8 cellular contexts compared by ENCODE assay signal in the genomic region with DNA sequence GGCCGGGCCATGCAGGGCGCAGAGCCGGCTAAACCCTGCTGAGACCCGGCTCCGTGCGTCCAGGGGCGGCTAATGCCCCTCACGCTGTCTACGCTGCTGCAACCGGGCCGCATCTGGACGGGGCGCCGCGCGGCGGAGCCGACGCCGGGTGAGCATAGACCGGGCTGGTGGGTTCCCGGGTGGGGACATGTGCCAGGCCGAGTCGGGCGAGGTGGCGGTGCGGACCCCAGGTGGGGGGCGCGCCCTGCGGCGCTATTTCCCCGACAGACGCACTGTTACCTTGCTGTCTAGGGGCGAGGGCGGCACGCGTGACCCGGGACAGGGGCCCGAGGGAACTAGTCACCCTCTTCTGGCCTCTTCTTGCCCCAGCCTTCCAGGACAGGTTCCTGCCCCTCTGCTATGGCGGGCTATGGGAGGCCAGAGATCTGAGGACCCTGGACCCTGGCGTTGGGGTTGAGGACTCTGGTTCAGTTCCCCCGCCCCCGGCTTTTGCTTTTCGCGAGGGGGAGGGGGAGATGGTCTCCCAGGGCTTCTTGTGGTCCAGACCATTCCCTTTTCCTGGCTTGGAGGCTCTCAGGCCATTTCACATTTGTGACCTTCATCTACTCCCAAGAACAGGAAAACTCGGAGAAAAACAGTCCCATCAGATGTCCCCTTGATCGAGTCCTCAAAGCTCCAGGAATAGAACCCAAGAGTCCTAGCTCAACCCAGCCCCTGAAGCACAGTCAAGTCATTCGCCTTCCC. TPM values are rescaled to one million over a fixed set of nuclear protein-coding genes. Genes with fewer than 3 reads are reported as not detected.
DNase-seq lines count a peak whose midpoint lies in the region; ATAC-seq, FAIRE-seq and TF ChIP-seq lines count a peak whose summit lies in the region.

No MANE protein-coding gene starts in this region.

- no peaks in the 10 kb centered on the region for H3K9me3 ChIP-seq in BLaER1
- H3K9me3 ChIP-seq in K562 (replicated peaks; ENCODE audit: control insufficient read depth, insufficient read depth, low read depth, low read length) = no peaks in the 10 kb centered on the region
- H3K9me3 ChIP-seq in right lobe of liver = no peaks in the 10 kb centered on the region
- no peaks in the 10 kb centered on the region for H3K9me3 ChIP-seq in thymus (ENCODE audit: control insufficient read depth)

- BruUV-seq in K562 (replicated peaks; lab: Mats Ljungman, UMichigan) = no TSS peak

- WGBS in K562 (ENCODE audit: insufficient coverage, low coverage, missing lambda C conversion rate) = 1% methylated on average over 47 of the region's 48 CpGs
- 5% methylated on average over 3 of the region's 48 CpGs for WGBS in right lobe of liver (ENCODE audit: insufficient coverage, low coverage, low lambda C conversion rate, missing lambda C conversion rate)
- 2% methylated on average over 48 of the region's 48 CpGs for WGBS in thymus

- POLR2A ChIA-PET in K562 (lab: Yijun Ruan, JAX) = interaction anchor here (0.6 to 1.5 kb wide), 18 partner anchors 9 to 1545 kb away, joined by 3 to 12 read pairs (median 3); partner anchors contain the start of genes PKN3 and URM1

- peak overlapping the region; percentile 64 for H2AFZ ChIP-seq in K562 (ENCODE audit: low read depth, low read length)

- FAIRE-seq in K562 (lab: Jason Lieb, UNC) (no peak), frontal cortex (lab: Jason Lieb, UNC) (no peak)

- ATAC-seq in K562 (peak; percentile 71), right lobe of liver (peak; percentile 5 to 17 (median 10))

- H3K4me1 ChIP-seq in BLaER1 = peaks cover 10% of the 10 kb centered on the region
- H3K4me1 ChIP-seq in K562 (replicated peaks in 1 of 2; ENCODE audit: control insufficient read depth in 2 of 2, insufficient read depth in 2 of 2, low read length in 2 of 2) = peaks cover 10 to 19% of the 10 kb centered on the region in 2 experiments; a peak in 4 of 5 replicates
- peaks cover 0 to 6% (median 0%) of the 10 kb centered on the region in 4 donors for H3K4me1 ChIP-seq in right lobe of liver
- no peaks in the 10 kb centered on the region for H3K4me1 ChIP-seq in thymus (ENCODE audit: control insufficient read depth, insufficient read depth, low read length)

- CTCF ChIA-PET in K562 (lab: Yijun Ruan, JAX; ENCODE audit: low intra/inter-chr PET ratio) = interaction anchor here (0.6 to 2.2 kb wide), 5 partner anchors 35 to 138 kb away, joined by 3 to 9 read pairs (median 4); partner anchors contain the start of gene DNM1

- H3K79me2 ChIP-seq in K562 (ENCODE audit: control insufficient read depth, insufficient read depth, low read length) = peaks cover 17% of the 10 kb centered on the region

- H3K27ac ChIP-seq in BLaER1 = peak overlapping the region; percentile 57; the same call in 1 of the 2 replicates
- peak overlapping the region; percentile 62 for H3K27ac ChIP-seq in K562 (ENCODE audit: extremely low read depth, low read depth, low read length)
- H3K27ac ChIP-seq in right lobe of liver = peak overlapping the region; percentile 23 to 64 (median 61)
- peak overlapping the region; percentile 62 for H3K27ac ChIP-seq in thymus (ENCODE audit: low read depth)

- no peak for TF ChIP-seq RAD21 in K562 (CRISPR knock-in tag; conservative IDR thresholded peaks at IDR 0.05 in 1 of 2, IDR thresholded peaks at IDR 0.05 in 1 of 2)

- H3K9me1 ChIP-seq in K562 (ENCODE audit: control insufficient read depth, insufficient read depth, low read length) = no peaks in the 10 kb centered on the region

- intact Hi-C loops in K562 (cut with micrococcal nuclease) (loop anchor here (1.0 to 10.0 kb wide), 6 partner anchors 46 to 1449 kb away; no protein-coding TSS in a partner anchor), right lobe of liver (cut with DNase I) (loop anchor here (10.0 kb wide), 1 partner anchor 46 kb away; no protein-coding TSS in a partner anchor)

- H3K9ac ChIP-seq in BLaER1 (peak overlapping the region; percentile 80), K562 (ENCODE audit: insufficient read depth in 1 of 2, low read depth in 2 of 2, low read length in 2 of 2) (peak overlapping the region; percentile 62 to 99)

- H3K4me2 ChIP-seq in BLaER1 (peak overlapping the region; percentile 93), K562 (ENCODE audit: insufficient read depth, low read length) (peak overlapping the region; percentile 83)

- H3K27me3 ChIP-seq in BLaER1 = no peaks in the 10 kb centered on the region
- H3K27me3 ChIP-seq in K562 (ENCODE audit: control insufficient read depth in 2 of 2, insufficient read depth in 2 of 2, low read length in 2 of 2) = no peaks in the 10 kb centered on the region
- H3K27me3 ChIP-seq in right lobe of liver = no peaks in the 10 kb centered on the region
- no peaks in the 10 kb centered on the region for H3K27me3 ChIP-seq in thymus (ENCODE audit: control insufficient read depth, insufficient read depth)

- in situ Hi-C loops in KBM-7 (cut with MboI; ENCODE audit: low pct_unique_long_range_greater_than_20kb, low sequenced_read_pairs) (no loop called here), K562 (cut with MboI) (loop anchor here (5.0 kb wide), 1 partner anchor 356 kb away; no protein-coding TSS in a partner anchor)

- H3K4me3 ChIP-seq in BLaER1 = peak overlapping the region; percentile 75
- peak overlapping the region; percentile 52 for H3K4me3 ChIP-seq in K562
- peak overlapping the region; percentile 59 to 82 (median 74) for H3K4me3 ChIP-seq in right lobe of liver
- H3K4me3 ChIP-seq in thymus (ENCODE audit: low read length) = peak overlapping the region; percentile 66

- TF ChIP-seq EP300 in K562 (IDR thresholded peaks at IDR 0.05; ENCODE audit: low read length) = no peak

- no peak for TF ChIP-seq CTCF in GM20000 (IDR thresholded peaks at IDR 0.05; ENCODE audit: extremely low read depth, missing control alignments)
- no peak for TF ChIP-seq CTCF in K562 (IDR thresholded peaks at IDR 0.05 in 2 of 3, conservative IDR thresholded peaks at IDR 0.05 in 1 of 3; ENCODE audit: insufficient read depth in 2 of 3, low read depth in 1 of 3, low read length in 3 of 3)
- TF ChIP-seq CTCF in right lobe of liver (IDR thresholded peaks at IDR 0.05) = no peak

- H3K36me3 ChIP-seq in BLaER1 (peaks cover 39% of the 10 kb centered on the region), K562 (ENCODE audit: control insufficient read depth, insufficient read depth, low read length) (peaks cover 58% of the 10 kb centered on the region), right lobe of liver (peaks cover 0 to 27% (median 2%) of the 10 kb centered on the region in 4 donors), thymus (ENCODE audit: control insufficient read depth, insufficient read depth) (peaks cover 26% of the 10 kb centered on the region)

- DNase-seq in GM20000 (ENCODE audit: low spot score) (peak; percentile 45), KBM-7 (peak; percentile 34), K562 (ENCODE audit: extremely low read depth in 1 of 4, low spot score in 3 of 4) (peak in 2 of 4 experiments; percentile 54 to 63), right lobe of liver (peak in 2 of 3 donors; percentile 31 to 65), NCI-H226 (no peak), frontal cortex (ENCODE audit: low spot score in 2 of 2) (no peak)

- H4K20me1 ChIP-seq in BLaER1 (no peaks in the 10 kb centered on the region), K562 (replicated peaks; ENCODE audit: control insufficient read depth, insufficient read depth, low read length) (no peaks in the 10 kb centered on the region)

- TF ChIP-seq POLR2A in K562 (conservative IDR thresholded peaks at IDR 0.05) (no peak), right lobe of liver (IDR thresholded peaks at IDR 0.05) (peak; percentile 5)

RNA-seq across cellular contexts. Expression of gene SLC27A4, which starts 0.5 kb away (rescaled TPM):
- 17.5 and 64.2 TPM in 2 replicates for total RNA-seq in K562 (2011; cell fraction: chromatin; rRNA removed; ENCODE audit: low replicate concordance)
- 92.4 and 92.8 TPM in 2 replicates for total RNA-seq in K562 (2011; cell fraction: nucleolus; rRNA removed)
- total RNA-seq in K562 (2011; cell fraction: nucleoplasm; rRNA removed) = 47.7 and 49.9 TPM in 2 replicates
- total RNA-seq in K562 (2014; rRNA removed) (22.6 and 36.7 TPM in 2 replicates), K562 (2014; rRNA removed; fragmentation: Illumina TruSeq; extraction: Trizol) (6.1 and 8.1 TPM in 2 replicates), K562 (2015; rRNA removed; fragmentation: Illumina TruSeq; extraction: Trizol) (14.0 TPM in 2 replicates), K562 (2021) (31.6 and 35.7 TPM in 2 replicates), right lobe of liver (10 to 100 TPM; 15.8 to 97.3 (median 24.1) TPM), frontal cortex (22.4 TPM)
- polyA plus RNA-seq in K562 (2011; rRNA removed) (7.9 and 9.1 TPM in 2 replicates), K562 (2014; fragmentation: Illumina TruSeq; extraction: Trizol) (16.1 and 22.7 TPM in 2 replicates), K562 (2014; fragmentation: Nextera tagmentation; extraction: Ambion mirVana) (under 1 TPM; 0.25 to 0.92 TPM), K562 (2014; rRNA removed) (16.0 and 18.1 TPM in 2 replicates), thymus (20.7 TPM)
- polyA plus RNA-seq in K562 (2011; cell fraction: cytosol; rRNA removed) = 7.6 and 19.7 TPM in 2 replicates
- 19.2 and 31.8 TPM in 2 replicates for polyA plus RNA-seq in K562 (2011; cell fraction: nucleus; rRNA removed)
- polyA plus RNA-seq in K562 (2012) = 16.1 and 21.6 TPM in 2 replicates
- polyA minus RNA-seq in K562 (2011; rRNA and poly(A)+ RNA removed) = 6.0 and 10.4 TPM in 2 replicates
- 14.8 and 16.7 TPM in 2 replicates for polyA minus RNA-seq in K562 (2011; cell fraction: cytosol; rRNA and poly(A)+ RNA removed)
- 8.0 and 9.6 TPM in 2 replicates for polyA minus RNA-seq in K562 (2011; cell fraction: nucleus; rRNA and poly(A)+ RNA removed)

RNA-seq across cellular contexts. Expression of gene COQ4, which starts 18.2 kb away (rescaled TPM):
- 241 and 561 TPM in 2 replicates for total RNA-seq in K562 (2011; cell fraction: chromatin; rRNA removed; ENCODE audit: low replicate concordance)
- 334 and 386 TPM in 2 replicates for total RNA-seq in K562 (2011; cell fraction: nucleolus; rRNA removed)
- 352 and 440 TPM in 2 replicates for total RNA-seq in K562 (2011; cell fraction: nucleoplasm; rRNA removed)
- 104 and 150 TPM in 2 replicates for total RNA-seq in K562 (2014; rRNA removed)
- 44.3 and 48.5 TPM in 2 replicates for total RNA-seq in K562 (2014; rRNA removed; fragmentation: Illumina TruSeq; extraction: Trizol)
- total RNA-seq in K562 (2015; rRNA removed; fragmentation: Illumina TruSeq; extraction: Trizol) = 66.2 and 67.2 TPM in 2 replicates
- total RNA-seq in K562 (2021) = 102 and 107 TPM in 2 replicates
- 113 and 117 TPM in 2 replicates for polyA plus RNA-seq in K562 (2011; rRNA removed)
- polyA plus RNA-seq in K562 (2011; cell fraction: cytosol; rRNA removed) = 145 and 208 TPM in 2 replicates
- 338 and 468 TPM in 2 replicates for polyA plus RNA-seq in K562 (2011; cell fraction: nucleus; rRNA removed)
- polyA plus RNA-seq in K562 (2012) = 113 and 151 TPM in 2 replicates
- polyA plus RNA-seq in K562 (2014; fragmentation: Illumina TruSeq; extraction: Trizol) = 58.3 and 90.4 TPM in 2 replicates
- polyA plus RNA-seq in K562 (2014; fragmentation: Nextera tagmentation; extraction: Ambion mirVana) = 10 to 100 TPM in 1 of 2 experiments, 1 to 10 TPM in 1; 9.1 to 11.3 TPM
- polyA plus RNA-seq in K562 (2014; rRNA removed) = 135 and 140 TPM in 2 replicates
- 65.9 and 102 TPM in 2 replicates for polyA minus RNA-seq in K562 (2011; rRNA and poly(A)+ RNA removed)
- polyA minus RNA-seq in K562 (2011; cell fraction: cytosol; rRNA and poly(A)+ RNA removed) = 42.5 and 67.8 TPM in 2 replicates
- polyA minus RNA-seq in K562 (2011; cell fraction: nucleus; rRNA and poly(A)+ RNA removed) = 110 and 139 TPM in 2 replicates
- total RNA-seq in right lobe of liver = 10 to 100 TPM; 22.3 to 67.5 (median 30.3) TPM
- 61.7 TPM for polyA plus RNA-seq in thymus
- total RNA-seq in frontal cortex = 16.3 TPM

RNA-seq across cellular contexts. Expression of gene TRUB2, which starts 18.6 kb away (rescaled TPM):
- 35.5 and 103 TPM in 2 replicates for total RNA-seq in K562 (2011; cell fraction: chromatin; rRNA removed; ENCODE audit: low replicate concordance)
- total RNA-seq in K562 (2011; cell fraction: nucleolus; rRNA removed) = 64.2 and 80.4 TPM in 2 replicates
- total RNA-seq in K562 (2011; cell fraction: nucleoplasm; rRNA removed) = 48.8 and 49.1 TPM in 2 replicates
- total RNA-seq in K562 (2014; rRNA removed) = 46.0 and 90.9 TPM in 2 replicates
- 43.0 and 63.0 TPM in 2 replicates for total RNA-seq in K562 (2014; rRNA removed; fragmentation: Illumina TruSeq; extraction: Trizol)
- total RNA-seq in K562 (2015; rRNA removed; fragmentation: Illumina TruSeq; extraction: Trizol) = 72.7 and 74.7 TPM in 2 replicates
- total RNA-seq in K562 (2021) = 91.3 and 104 TPM in 2 replicates
- polyA plus RNA-seq in K562 (2011; rRNA removed) = 64.4 and 79.2 TPM in 2 replicates
- polyA plus RNA-seq in K562 (2011; cell fraction: cytosol; rRNA removed) = 56.0 and 75.1 TPM in 2 replicates
- polyA plus RNA-seq in K562 (2011; cell fraction: nucleus; rRNA removed) = 31.6 and 47.8 TPM in 2 replicates
- 64.7 and 97.4 TPM in 2 replicates for polyA plus RNA-seq in K562 (2012)
- polyA plus RNA-seq in K562 (2014; fragmentation: Illumina TruSeq; extraction: Trizol) = 110 and 117 TPM in 2 replicates
- 10 to 100 TPM in 1 of 2 experiments, 1 to 10 TPM in 1; 9.3 to 24.2 TPM for polyA plus RNA-seq in K562 (2014; fragmentation: Nextera tagmentation; extraction: Ambion mirVana)
- 56.7 and 89.1 TPM in 2 replicates for polyA plus RNA-seq in K562 (2014; rRNA removed)
- 43.1 and 50.2 TPM in 2 replicates for polyA minus RNA-seq in K562 (2011; rRNA and poly(A)+ RNA removed)
- polyA minus RNA-seq in K562 (2011; cell fraction: cytosol; rRNA and poly(A)+ RNA removed) = 49.8 and 67.6 TPM in 2 replicates
- polyA minus RNA-seq in K562 (2011; cell fraction: nucleus; rRNA and poly(A)+ RNA removed) = 19.1 and 26.8 TPM in 2 replicates
- 10 to 100 TPM; 16.7 to 35.5 (median 24.5) TPM for total RNA-seq in right lobe of liver
- polyA plus RNA-seq in thymus = 14.9 TPM
- 19.6 TPM for total RNA-seq in frontal cortex

RNA-seq across cellular contexts. Expression of gene URM1, which starts 30.3 kb away (rescaled TPM):
- 21.1 and 48.4 TPM in 2 replicates for total RNA-seq in K562 (2011; cell fraction: chromatin; rRNA removed; ENCODE audit: low replicate concordance)
- total RNA-seq in K562 (2011; cell fraction: nucleolus; rRNA removed) = 27.8 and 30.0 TPM in 2 replicates
- 33.7 and 46.3 TPM in 2 replicates for total RNA-seq in K562 (2011; cell fraction: nucleoplasm; rRNA removed)
- total RNA-seq in K562 (2014; rRNA removed) = 53.3 and 68.0 TPM in 2 replicates
- 25.4 and 35.7 TPM in 2 replicates for total RNA-seq in K562 (2014; rRNA removed; fragmentation: Illumina TruSeq; extraction: Trizol)
- 33.7 and 37.3 TPM in 2 replicates for total RNA-seq in K562 (2015; rRNA removed; fragmentation: Illumina TruSeq; extraction: Trizol)
- 82.0 and 83.8 TPM in 2 replicates for total RNA-seq in K562 (2021)
- 57.0 and 74.4 TPM in 2 replicates for polyA plus RNA-seq in K562 (2011; rRNA removed)
- 67.6 and 87.3 TPM in 2 replicates for polyA plus RNA-seq in K562 (2011; cell fraction: cytosol; rRNA removed)
- 57.5 and 83.7 TPM in 2 replicates for polyA plus RNA-seq in K562 (2011; cell fraction: nucleus; rRNA removed)
- 87.7 and 104 TPM in 2 replicates for polyA plus RNA-seq in K562 (2012)
- polyA plus RNA-seq in K562 (2014; fragmentation: Illumina TruSeq; extraction: Trizol) = 88.9 and 90.6 TPM in 2 replicates
- 10 to 100 TPM; 10.1 to 24.7 TPM for polyA plus RNA-seq in K562 (2014; fragmentation: Nextera tagmentation; extraction: Ambion mirVana)
- 72.1 and 81.3 TPM in 2 replicates for polyA plus RNA-seq in K562 (2014; rRNA removed)
- 19.9 and 27.1 TPM in 2 replicates for polyA minus RNA-seq in K562 (2011; rRNA and poly(A)+ RNA removed)
- 25.8 and 28.1 TPM in 2 replicates for polyA minus RNA-seq in K562 (2011; cell fraction: cytosol; rRNA and poly(A)+ RNA removed)
- 8.9 and 11.1 TPM in 2 replicates for polyA minus RNA-seq in K562 (2011; cell fraction: nucleus; rRNA and poly(A)+ RNA removed)
- total RNA-seq in right lobe of liver = 10 to 100 TPM; 16.6 to 25.9 (median 22.2) TPM
- 37.9 TPM for polyA plus RNA-seq in thymus
- total RNA-seq in frontal cortex = 17.9 TPM

Comparison
In these comparisons a context has a peak if more than half of its experiments do, and no peak if none do; other contexts are left out.
1. DNase-seq: peak in GM20000 (single experiment), KBM-7 (single experiment) and right lobe of liver (2 of 3); none in NCI-H226 (single experiment) and frontal cortex (0 of 2).
2. Peak in every context shown above with its lines, with median percentiles within 50 percentile points of each other: H3K27ac ChIP-seq and H3K4me3 ChIP-seq.